In the genomic region with DNA sequence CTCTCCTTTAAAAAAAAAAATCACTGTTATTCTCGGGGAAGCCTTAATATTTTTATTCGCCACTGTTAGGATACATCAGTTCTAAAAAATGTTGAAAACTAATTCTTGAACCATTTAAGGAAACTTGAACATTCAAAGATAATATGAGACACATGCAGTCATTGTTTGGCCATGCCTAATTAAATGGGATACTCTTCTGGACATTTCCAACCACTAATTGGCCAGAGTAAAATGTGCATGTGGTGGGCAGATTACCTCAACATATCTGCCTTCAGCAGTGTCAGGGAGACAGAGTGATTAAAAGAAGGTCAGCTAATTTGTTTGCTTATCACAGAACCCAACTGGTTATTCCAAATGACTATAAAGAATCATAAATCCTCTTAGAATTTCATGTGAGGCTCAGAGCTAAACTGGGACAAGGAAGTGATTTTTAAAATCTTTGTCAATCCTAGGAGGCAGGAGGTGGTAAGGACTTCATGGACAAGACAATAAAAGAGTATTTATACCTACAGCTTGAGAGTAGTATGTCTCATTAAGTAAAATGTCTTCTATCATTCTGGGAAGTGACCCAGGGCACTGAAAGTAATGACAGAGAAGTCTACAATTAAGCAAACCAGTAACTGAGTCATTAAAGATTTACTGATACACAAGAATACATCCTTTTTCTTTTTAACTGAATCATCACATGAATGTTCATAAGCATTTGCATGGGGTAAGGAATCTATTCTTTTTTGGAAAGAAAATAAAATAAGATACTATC, we compare ENCODE assay signal across 26 cellular contexts.
A peak's percentile ranks its signal among the peaks of the same experiment; 100 is the strongest.
DNase-seq lines count a peak whose midpoint lies in the region; ATAC-seq, FAIRE-seq and TF ChIP-seq lines count a peak whose summit lies in the region.
"Had no signal": no experiment of that assay in that cellular context is flagged by ENCODE, and none has a peak within 500 bp of the region (broad histone marks: within the 10 kb centered on the region; RNA-seq: fewer than 3 reads in every experiment).

No MANE protein-coding gene starts in this region.

- ATAC-seq in upper lobe of left lung (ENCODE audit: low FRiP score in 2 of 2), result no peak
- ATAC-seq: activated CD8-positive, alpha-beta T cell treated with anti-CD3 and anti-CD28 coated beads for 36 hours; lower lobe of right lung; natural killer cell treated with Interleukin-12 subunit alpha and Interleukin-12 subunit beta and Interleukin-15 and Interleukin-18, amount 100 ng/mL, for 72 hours; stimulated activated naive CD8-positive, alpha-beta T cell treated with anti-CD3 and anti-CD28 coated beads, Interleukin-15, Interleukin-2, amounts not matched to agents 100 U/mL and 50 U/mL, for 24 hours had no signal

- no peaks in the 10 kb centered on the region for H3K79me1 ChIP-seq in H1 (ENCODE audit: low read depth, low read length)

- dilution Hi-C loops in mammary epithelial cell (cut with HindIII; ENCODE audit: low sequenced_read_pairs), result no loop called here

- no peak overlapping the region for H3K56ac ChIP-seq in H1 (replicated peaks; ENCODE audit: insufficient read length, low read depth, low read length)

- H3K9ac ChIP-seq in mammary epithelial cell (ENCODE audit: insufficient read depth, low read length) (no peak overlapping the region), HUES64 (ENCODE audit: low read depth, low read length) (no peak overlapping the region), H1 (replicated peaks in 1 of 4; ENCODE audit: extremely low read depth in 1 of 4, low read depth in 3 of 4, low read length in 3 of 4) (no peak overlapping the region)

- no peak overlapping the region for H2BK20ac ChIP-seq in H1 (ENCODE audit: low read length)

- TF ChIP-seq CTCF in mammary epithelial cell (conservative IDR thresholded peaks at IDR 0.05 in 1 of 2, IDR thresholded peaks at IDR 0.05 in 1 of 2; ENCODE audit: extremely low read depth in 1 of 2, insufficient read depth in 1 of 2, low read depth in 1 of 2, low read length in 2 of 2) (no peak), breast epithelium (IDR thresholded peaks at IDR 0.05) (no peak), H1 (IDR thresholded peaks at IDR 0.05; ENCODE audit: control extremely low read depth in 1 of 3, insufficient read depth in 1 of 3, low read depth in 1 of 3, low read length in 3 of 3) (no peak), upper lobe of left lung (IDR thresholded peaks at IDR 0.05) (no peak)

- TF ChIP-seq POLR2A in breast epithelium (IDR thresholded peaks at IDR 0.05) (no peak), H1 (IDR thresholded peaks at IDR 0.05; ENCODE audit: control extremely low read depth in 1 of 2, low read depth in 2 of 2, low read length in 2 of 2) (no peak), upper lobe of left lung (IDR thresholded peaks at IDR 0.05) (no peak)

- no peak for TF ChIP-seq RAD21 in H1 (IDR thresholded peaks at IDR 0.05 in 1 of 2, conservative IDR thresholded peaks at IDR 0.05 in 1 of 2; ENCODE audit: low read depth in 2 of 2, low read length in 2 of 2)

- no peaks in the 10 kb centered on the region for H3K9me3 ChIP-seq in mammary epithelial cell (replicated peaks; ENCODE audit: insufficient read depth, low read length)
- no peaks in the 10 kb centered on the region for H3K9me3 ChIP-seq in breast epithelium
- H3K9me3 ChIP-seq in HUES64 (ENCODE audit: insufficient read depth, low read depth, low read length), result no peaks in the 10 kb centered on the region
- no peaks in the 10 kb centered on the region for H3K9me3 ChIP-seq in H1 (ENCODE audit: insufficient read depth in 2 of 2, low read depth in 1 of 2, low read length in 1 of 2)
- no peaks in the 10 kb centered on the region for H3K9me3 ChIP-seq in upper lobe of left lung
- H3K9me3 ChIP-seq: lower lobe of right lung, testis, vagina had no signal

- in situ Hi-C loops in mammary epithelial cell (cut with MboI; ENCODE audit: low sequenced_read_pairs in 2 of 2), result no loop called here

- POLR2A ChIA-PET in H1 (lab: Charles Lee; ENCODE audit: partially characterized antibody), result no interaction called here

- no peak overlapping the region for H3K23ac ChIP-seq in H1 (ENCODE audit: insufficient read length)

- no peaks in the 10 kb centered on the region for H3K79me2 ChIP-seq in mammary epithelial cell (ENCODE audit: insufficient read depth, low read length)
- no peaks in the 10 kb centered on the region for H3K79me2 ChIP-seq in H1 (ENCODE audit: control insufficient read depth in 1 of 2, insufficient read depth in 2 of 2, low read length in 2 of 2)

- no peak overlapping the region for H3K4ac ChIP-seq in H1 (replicated peaks; ENCODE audit: insufficient read length, low read depth, low read length)

- no peak overlapping the region for H2BK120ac ChIP-seq in H1 (replicated peaks; ENCODE audit: low read depth, low read length)

- H3K4me1 ChIP-seq in mammary epithelial cell (ENCODE audit: insufficient read depth, low read length) (no peaks in the 10 kb centered on the region), breast epithelium (no peaks in the 10 kb centered on the region), HUES64 (ENCODE audit: insufficient read depth, low read length) (peaks cover 46% of the 10 kb centered on the region), H1 (replicated peaks in 1 of 4; ENCODE audit: control insufficient read depth in 3 of 4, insufficient read depth in 4 of 4, low read length in 3 of 4) (peaks cover 3 to 29% (median 21%) of the 10 kb centered on the region in 4 experiments), upper lobe of left lung (no peaks in the 10 kb centered on the region)
- H3K4me1 ChIP-seq: lower lobe of right lung, testis had no signal

- TF ChIP-seq EP300 in H1 (IDR thresholded peaks at IDR 0.05; ENCODE audit: borderline replicate concordance in 1 of 2, low read depth in 2 of 2, low read length in 2 of 2) (no peak), upper lobe of left lung (IDR thresholded peaks at IDR 0.05) (no peak)

- H3K4me2 ChIP-seq in mammary epithelial cell (ENCODE audit: insufficient read depth, low read depth, low read length), result no peak overlapping the region
- H3K4me2 ChIP-seq in H1 (ENCODE audit: insufficient read depth in 1 of 2, low read depth in 2 of 2, low read length in 2 of 2), result 0 out of 4 replicates have a peak overlapping the region, but pooled peaks of 1 of the 2 experiments have one; percentile 43

- no peak overlapping the region for H4K5ac ChIP-seq in H1 (ENCODE audit: insufficient read length, low read depth, low read length)

- CTCF ChIA-PET in mammary epithelial cell (lab: Charles Lee; ENCODE audit: low non-redundant PET) (no interaction called here), H1 (lab: Charles Lee; ENCODE audit: partially characterized antibody) (interaction anchor here (0.9 to 1.3 kb wide), 2 partner anchors 78 to 83 kb away, joined by 3 read pairs; no protein-coding TSS in a partner anchor)

- DNase-seq in mammary epithelial cell, result peak; percentile 15
- DNase-seq in breast epithelium (ENCODE audit: low spot score in 2 of 2), result no peak
- no peak for DNase-seq in H1 (ENCODE audit: low read depth in 1 of 2, low spot score in 2 of 2)
- DNase-seq in upper lobe of left lung, result no peak
- DNase-seq in AML-193 (lab: John Stamatoyannopoulos, UW), result no peak
- DNase-seq in frontal cortex (ENCODE audit: low spot score in 2 of 2), result no peak
- DNase-seq in NCI-H524 (lab: John Stamatoyannopoulos, UW), result no peak
- DNase-seq: activated CD8-positive, alpha-beta T cell treated with anti-CD3 and anti-CD28 coated beads for 36 hours; activated effector memory CD4-positive, alpha-beta T cell treated with Interleukin-2 at 50 U/mL for 16 hours; DMS79 treated with DMSO at 0.1 percent for 48 hours; dorsolateral prefrontal cortex; kidney; lower lobe of right lung; NCI-H1092; NCI-H1694 treated with DMSO at 0.1 percent for 48 hours; NCI-H2171; NCI-H524 treated with DMSO at 0.1 percent for 48 hours; RPMI8226; stimulated activated naive CD8-positive, alpha-beta T cell treated with anti-CD3 and anti-CD28 coated beads, Interleukin-15, Interleukin-2, amounts not matched to agents 100 U/mL and 50 U/mL, for 24 hours; testis had no signal

- no peak overlapping the region for H4K91ac ChIP-seq in H1 (replicated peaks; ENCODE audit: insufficient read length, low read length)

- no peaks in the 10 kb centered on the region for H3K23me2 ChIP-seq in H1 (ENCODE audit: low read depth, low read length)

- H2BK5ac ChIP-seq in H1 (ENCODE audit: low read depth, low read length), result no peak overlapping the region

- intact Hi-C loops in mammary epithelial cell (cut with micrococcal nuclease) (no loop called here), breast epithelium (cut with DNase I; ENCODE audit: low total_unique reads) (no loop called here)

- H2BK15ac ChIP-seq in H1 (ENCODE audit: low read length), result no peak overlapping the region

- H3K36me3 ChIP-seq in mammary epithelial cell (ENCODE audit: insufficient read depth, low read length) (no peaks in the 10 kb centered on the region), breast epithelium (no peaks in the 10 kb centered on the region), HUES64 (ENCODE audit: insufficient read depth, low read length) (no peaks in the 10 kb centered on the region), H1 (ENCODE audit: control insufficient read depth in 2 of 4, insufficient read depth in 4 of 4, low read length in 3 of 4) (no peaks in the 10 kb centered on the region), upper lobe of left lung (no peaks in the 10 kb centered on the region)
- H3K36me3 ChIP-seq: lower lobe of right lung, vagina had no signal

- H3K27me3 ChIP-seq in mammary epithelial cell (ENCODE audit: insufficient read depth, low read length) (no peaks in the 10 kb centered on the region), breast epithelium (no peaks in the 10 kb centered on the region), HUES64 (ENCODE audit: insufficient read depth, low read length) (no peaks in the 10 kb centered on the region), H1 (replicated peaks in 1 of 4; ENCODE audit: control insufficient read depth in 3 of 4, extremely low read depth in 1 of 4, insufficient read depth in 3 of 4, low read length in 3 of 4) (no peaks in the 10 kb centered on the region), upper lobe of left lung (no peaks in the 10 kb centered on the region)
- H3K27me3 ChIP-seq: dorsolateral prefrontal cortex, testis, vagina had no signal

- H2AFZ ChIP-seq in mammary epithelial cell (ENCODE audit: low read depth, low read length), result no peak overlapping the region
- H2AFZ ChIP-seq in H1 (ENCODE audit: low read length), result no peak overlapping the region; the same call in 1 of the 2 replicates

- H3K4me3 ChIP-seq in mammary epithelial cell (replicated peaks in 1 of 3; ENCODE audit: insufficient read depth in 1 of 3, low read depth in 2 of 3, low read length in 3 of 3) (no peak overlapping the region), breast epithelium (no peak overlapping the region), HUES64 (ENCODE audit: low read length) (no peak overlapping the region), H1 (ENCODE audit: extremely low read depth in 1 of 4, insufficient read depth in 2 of 4, low read depth in 3 of 4, low read length in 4 of 4) (no peak overlapping the region; a peak in 1 of 8 replicates), upper lobe of left lung (no peak overlapping the region)
- H3K4me3 ChIP-seq: dorsolateral prefrontal cortex, lower lobe of right lung, testis, vagina had no signal

- H2BK12ac ChIP-seq in H1 (ENCODE audit: low read depth, low read length), result no peak overlapping the region

- no TSS peak for BruUV-seq in mammary epithelial cell (replicated peaks; lab: Mats Ljungman, UMichigan)

- no peak overlapping the region for H4K8ac ChIP-seq in H1 (ENCODE audit: extremely low read depth, insufficient read depth, low read length)

- H3K27ac ChIP-seq in mammary epithelial cell (ENCODE audit: insufficient read depth, low read depth, low read length), result no peak overlapping the region
- no peak overlapping the region for H3K27ac ChIP-seq in breast epithelium
- H3K27ac ChIP-seq in HUES64 (ENCODE audit: low read depth, low read length), result 0 out of 2 replicates have a peak overlapping the region, but pooled peaks have one; percentile 5
- 0 out of 2 replicates have a peak overlapping the region, but pooled peaks have one; percentile 20 for H3K27ac ChIP-seq in H1 (ENCODE audit: low read depth, low read length)
- H3K27ac ChIP-seq in upper lobe of left lung, result no peak overlapping the region
- H3K27ac ChIP-seq: C4-2B, dorsolateral prefrontal cortex, lower lobe of right lung, testis, vagina had no signal

- no peak overlapping the region for H3K14ac ChIP-seq in H1 (ENCODE audit: insufficient read length)

- WGBS in mammary epithelial cell (ENCODE audit: low coverage, missing lambda C conversion rate), result 61% methylated on average over 2 of the region's 2 CpGs
- 94% methylated on average over 2 of the region's 2 CpGs for WGBS in HUES64
- WGBS in H1 (ENCODE audit: extremely low coverage in 1 of 2, insufficient coverage in 1 of 2, insufficient read length in 1 of 2, insufficient replicate concordance in 2 of 2, low coverage in 1 of 2, low lambda C conversion rate in 2 of 2, missing lambda C conversion rate in 1 of 2), 2 experiments, result 78% methylated on average over 2 of the region's 2 CpGs; no CpG with 5 or more reads in 1 of the 2 experiments
- WGBS in upper lobe of left lung, 2 donors, result 92 to 95% methylated on average over 2 of the region's 2 CpGs

- no peak overlapping the region for H3K18ac ChIP-seq in H1 (ENCODE audit: extremely low read depth, low read length)

- no peaks in the 10 kb centered on the region for H4K20me1 ChIP-seq in mammary epithelial cell (ENCODE audit: insufficient read depth, low read length)
- H4K20me1 ChIP-seq in H1 (replicated peaks in 1 of 2; ENCODE audit: control insufficient read depth in 1 of 2, insufficient read depth in 2 of 2, low read length in 2 of 2), result no peaks in the 10 kb centered on the region

- FAIRE-seq in H1 (lab: Jason Lieb, UNC) (no peak), frontal cortex (lab: Jason Lieb, UNC) (no peak)
- FAIRE-seq: A204.1, GM12891, kidney had no signal

- H2AK5ac ChIP-seq in H1 (ENCODE audit: low read depth, low read length), result no peak overlapping the region

Comparison
In these comparisons a context has a peak if more than half of its experiments do, and no peak if none do; other contexts are left out.
1. H3K27ac ChIP-seq: peak in HUES64 (single experiment) and H1 (single experiment); none in mammary epithelial cell (single experiment), breast epithelium (0 of 2) and upper lobe of left lung (0 of 4).